In genomic region chr11:116984589-116984988, GRCh38 we compare ENCODE assay signal across 9 cellular contexts.
DNase-seq lines count a peak whose midpoint lies in the region; ATAC-seq and TF ChIP-seq lines count a peak whose summit lies in the region.
"Had no signal": no experiment of that assay in that cellular context is flagged by ENCODE, and none has a peak within 500 bp of the region (broad histone marks: within the 10 kb centered on the region; RNA-seq: fewer than 3 reads in every experiment).

No MANE protein-coding gene starts in this region.

- H3K27ac ChIP-seq in GM23248 (peak overlapping the region; percentile 83), RWPE2 (ENCODE audit: poor library complexity, severe bottlenecking) (peak overlapping the region; percentile 64), smooth muscle cell (ENCODE audit: low read depth) (peak overlapping the region; percentile 77)

- H3K9me2 ChIP-seq in GM23248 (ENCODE audit: insufficient read depth): no peaks in the 10 kb centered on the region

- H3K9me3 ChIP-seq in GM23248 (ENCODE audit: low read depth) (no peaks in the 10 kb centered on the region), RWPE2 (ENCODE audit: severe bottlenecking) (no peaks in the 10 kb centered on the region), smooth muscle cell (replicated peaks; ENCODE audit: low read depth) (no peaks in the 10 kb centered on the region)

- peaks cover 40% of the 10 kb centered on the region for H3K79me2 ChIP-seq in GM23248 (ENCODE audit: insufficient read depth)
- peaks cover 20% of the 10 kb centered on the region for H3K79me2 ChIP-seq in smooth muscle cell (ENCODE audit: low read depth)

- H3F3A ChIP-seq in GM23248 (ENCODE audit: insufficient read depth): peaks cover 53% of the 10 kb centered on the region
- H3F3A ChIP-seq in smooth muscle cell (ENCODE audit: low read depth): peaks cover 12% of the 10 kb centered on the region

- ATAC-seq in RWPE2 (ENCODE audit: low read depth): peak; percentile 65
- no peak for ATAC-seq in HG03354 (IDR thresholded peaks at IDR 0.05; ENCODE audit: poor library complexity, severe bottlenecking, unreplicated experiment)
- no peak for ATAC-seq in GM18520 (IDR thresholded peaks at IDR 0.05; ENCODE audit: unreplicated experiment)

- no peak for TF ChIP-seq CTCF in RWPE2 (IDR thresholded peaks at IDR 0.05; ENCODE audit: poor library complexity, severe bottlenecking)
- no peak for TF ChIP-seq CTCF in fibroblast of the aortic adventitia (IDR thresholded peaks at IDR 0.05; ENCODE audit: insufficient read depth, low read length)
- TF ChIP-seq CTCF in smooth muscle cell (IDR thresholded peaks at IDR 0.05; ENCODE audit: borderline replicate concordance, insufficient read depth, poor library complexity, severe bottlenecking): no peak

- H3K9ac ChIP-seq in GM23248 (peak overlapping the region; percentile 54), smooth muscle cell (ENCODE audit: low read depth) (peak overlapping the region; percentile 23)

- no peak overlapping the region for H2AFZ ChIP-seq in GM23248
- H2AFZ ChIP-seq in smooth muscle cell (ENCODE audit: low read depth): no peak overlapping the region

- H3K36me3 ChIP-seq in GM23248 (ENCODE audit: low read depth) (no peaks in the 10 kb centered on the region), RWPE2 (ENCODE audit: low read depth) (no peaks in the 10 kb centered on the region), smooth muscle cell (ENCODE audit: low read depth) (no peaks in the 10 kb centered on the region)

- no peaks in the 10 kb centered on the region for H3K27me3 ChIP-seq in GM23248 (replicated peaks; ENCODE audit: insufficient read depth)
- no peaks in the 10 kb centered on the region for H3K27me3 ChIP-seq in RWPE2 (ENCODE audit: insufficient read depth, poor library complexity, severe bottlenecking)
- H3K27me3 ChIP-seq in smooth muscle cell (ENCODE audit: low read depth): no peaks in the 10 kb centered on the region

- in situ Hi-C loops in GM23248 (cut with MboI): no loop called here

- DNase-seq in GM23248: peak; percentile 95
- no peak for DNase-seq in RWPE2 (ENCODE audit: low spot score)
- DNase-seq in fibroblast of the aortic adventitia (ENCODE audit: low read depth): peak; percentile 98
- no peak for DNase-seq in smooth muscle cell (lab: John Stamatoyannopoulos, UW; ENCODE audit: unreplicated experiment)
- DNase-seq in D341Med (ENCODE audit: low spot score): no peak
- DNase-seq in T1000 (lab: John Stamatoyannopoulos, UW): no peak
- DNase-seq: SHP77 treated with DMSO at 0.1 percent for 48 hours had no signal

- H3K4me1 ChIP-seq in GM23248 (ENCODE audit: insufficient read depth) (peaks cover 58% of the 10 kb centered on the region), RWPE2 (ENCODE audit: insufficient read depth, poor library complexity, severe bottlenecking) (peaks cover 38% of the 10 kb centered on the region), smooth muscle cell (ENCODE audit: low read depth) (peaks cover 20% of the 10 kb centered on the region)

- H4K20me1 ChIP-seq in GM23248 (ENCODE audit: insufficient read depth) (no peaks in the 10 kb centered on the region), smooth muscle cell (ENCODE audit: low read depth) (peaks cover 48% of the 10 kb centered on the region)

- WGBS in GM23248 (ENCODE audit: low coverage in 1 of 2, low lambda C conversion rate in 2 of 2, missing lambda C conversion rate in 2 of 2), 2 experiments: 2 to 3% methylated on average over 6 of the region's 6 CpGs
- 62% methylated on average over 6 of the region's 6 CpGs for WGBS in smooth muscle cell (ENCODE audit: low lambda C conversion rate)

- H3K4me3 ChIP-seq in GM23248 (peak overlapping the region; percentile 58), RWPE2 (ENCODE audit: severe bottlenecking) (no peak overlapping the region), fibroblast of the aortic adventitia (ENCODE audit: low read depth, low read length) (peak overlapping the region; percentile 36), smooth muscle cell (no peak overlapping the region)

- H3K4me2 ChIP-seq in GM23248 (ENCODE audit: unreplicated experiment) (peak overlapping the region; percentile 77), smooth muscle cell (peak overlapping the region; percentile 79)

Comparison
In these comparisons a context has a peak if more than half of its experiments do, and no peak if none do; other contexts are left out.
1. DNase-seq: peak in GM23248 (single experiment) and fibroblast of the aortic adventitia (single experiment); none in RWPE2 (single experiment), smooth muscle cell (single experiment), D341Med (single experiment) and T1000 (single experiment).
2. H3K4me3 ChIP-seq: peak in GM23248 (single experiment) and fibroblast of the aortic adventitia (single experiment); none in RWPE2 (single experiment) and smooth muscle cell (single experiment).
3. Peak in every context shown above with its lines, with median percentiles within 50 percentile points of each other: H3K27ac ChIP-seq.